3 cellular contexts compared by ENCODE assay signal in the genomic region with DNA sequence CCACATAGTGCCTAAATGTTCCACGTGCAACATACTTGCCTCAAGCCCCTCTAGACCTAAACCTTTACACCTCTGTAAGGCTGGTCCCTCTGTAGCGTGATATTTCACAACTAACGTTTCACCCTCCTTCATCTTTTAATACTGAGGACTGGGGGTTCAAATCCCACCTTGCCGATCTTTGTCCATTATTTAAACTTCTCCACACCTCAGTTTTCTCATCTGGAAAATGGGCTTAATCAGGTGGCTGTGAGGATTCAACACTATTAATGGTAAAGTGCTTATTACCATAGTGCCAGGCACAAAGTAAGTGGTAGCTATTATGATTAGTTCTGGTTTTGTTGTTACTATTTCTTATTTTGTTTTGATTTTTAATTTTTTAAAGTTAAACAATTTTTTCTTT.
TF ChIP-seq lines count a peak whose summit lies in the region.

No MANE protein-coding gene starts in this region.

TF ChIP-seq in A549, 52 proteins besides CTCF, POLR2A, EP300 and RAD21:
- TF ChIP-seq, protein P1, sequence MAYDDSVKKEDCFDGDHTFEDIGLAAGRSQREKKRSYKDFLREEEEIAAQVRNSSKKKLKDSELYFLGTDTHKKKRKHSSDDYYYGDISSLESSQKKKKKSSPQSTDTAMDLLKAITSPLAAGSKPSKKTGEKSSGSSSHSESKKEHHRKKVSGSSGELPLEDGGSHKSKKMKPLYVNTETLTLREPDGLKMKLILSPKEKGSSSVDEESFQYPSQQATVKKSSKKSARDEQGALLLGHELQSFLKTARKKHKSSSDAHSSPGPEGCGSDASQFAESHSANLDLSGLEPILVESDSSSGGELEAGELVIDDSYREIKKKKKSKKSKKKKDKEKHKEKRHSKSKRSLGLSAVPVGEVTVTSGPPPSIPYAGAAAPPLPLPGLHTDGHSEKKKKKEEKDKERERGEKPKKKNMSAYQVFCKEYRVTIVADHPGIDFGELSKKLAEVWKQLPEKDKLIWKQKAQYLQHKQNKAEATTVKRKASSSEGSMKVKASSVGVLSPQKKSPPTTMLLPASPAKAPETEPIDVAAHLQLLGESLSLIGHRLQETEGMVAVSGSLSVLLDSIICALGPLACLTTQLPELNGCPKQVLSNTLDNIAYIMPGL (CRISPR knock-in tag; IDR thresholded peaks at IDR 0.05; ENCODE audit: borderline replicate concordance) = no peak
- TF ChIP-seq KDM1A (IDR thresholded peaks at IDR 0.05; ENCODE audit: low read depth) (0 out of 2 replicates have a peak, but pooled peaks have one; percentile 26), HDAC2 (IDR thresholded peaks at IDR 0.05) (peak; percentile 78; the same call in 1 of the 2 replicates)

TF ChIP-seq in HCT116, 20 proteins besides CTCF, POLR2A, EP300 and RAD21:
- no peak for TF ChIP-seq EZH2 (IDR thresholded peaks at IDR 0.05)
- TF ChIP-seq TCF7L2 (IDR thresholded peaks at IDR 0.05; ENCODE audit: borderline replicate concordance, extremely low read depth, insufficient read depth, insufficient read length) = no peak
- TF ChIP-seq POLR2AphosphoS5 (IDR thresholded peaks at IDR 0.05; ENCODE audit: low read depth, low read length) = no peak
- no peak for TF ChIP-seq ZFX (IDR thresholded peaks at IDR 0.05)
- no peak for TF ChIP-seq EGR1 (IDR thresholded peaks at IDR 0.05; ENCODE audit: low read depth)
- no peak for TF ChIP-seq MAX (IDR thresholded peaks at IDR 0.05)
- no peak for TF ChIP-seq ELF1 (IDR thresholded peaks at IDR 0.05; ENCODE audit: borderline replicate concordance, low read depth)
- TF ChIP-seq FOSL1 (IDR thresholded peaks at IDR 0.05; ENCODE audit: low read depth) = no peak
- no peak for TF ChIP-seq JUND (IDR thresholded peaks at IDR 0.05)

TF ChIP-seq in H1, 55 proteins besides CTCF, POLR2A, EP300 and RAD21:
- TF ChIP-seq KDM4A (IDR thresholded peaks at IDR 0.05; ENCODE audit: low read depth, low read length, severe bottlenecking) (no peak), KDM1A (IDR thresholded peaks at IDR 0.05; ENCODE audit: borderline replicate concordance, low read length) (peak; percentile 49; the same call in 1 of the 2 replicates), HDAC2 (IDR thresholded peaks at IDR 0.05; ENCODE audit: borderline replicate concordance in 1 of 2, low read depth in 2 of 2, low read length in 2 of 2) (0 out of 4 replicates have a peak, but pooled peaks of 1 of the 2 experiments have one; percentile 56)
